In genomic region chr10:112689327-112689726, GRCh38 we compare ENCODE assay signal across 10 cellular contexts.
DNase-seq lines count a peak whose midpoint lies in the region; ATAC-seq and TF ChIP-seq lines count a peak whose summit lies in the region.
"Had no signal": no experiment of that assay in that cellular context is flagged by ENCODE, and none has a peak within 500 bp of the region (broad histone marks: within the 10 kb centered on the region; RNA-seq: fewer than 3 reads in every experiment).

No MANE protein-coding gene starts in this region.

- H3K9me3 Mint-ChIP-seq in chondrocyte (ENCODE audit: low read depth), result no peaks in the 10 kb centered on the region

- peaks cover 2% of the 10 kb centered on the region for H3K36me3 Mint-ChIP-seq in chondrocyte (ENCODE audit: low read depth)

- peak; percentile 71 for TF ChIP-seq CTCF in chondrocyte (IDR thresholded peaks at IDR 0.05)

- no peak overlapping the region for H3K27ac Mint-ChIP-seq in chondrocyte (ENCODE audit: unreplicated experiment)

- no peaks in the 10 kb centered on the region for H3K4me1 Mint-ChIP-seq in chondrocyte (ENCODE audit: low read depth)

- no peak for ATAC-seq in HG02852 (IDR thresholded peaks at IDR 0.05; ENCODE audit: unreplicated experiment)
- ATAC-seq: esophagus mucosa had no signal

- DNase-seq in COLO668 (lab: John Stamatoyannopoulos, UW; ENCODE audit: unreplicated experiment), result peak; percentile 11
- DNase-seq in HT1080 (ENCODE audit: low read depth), result peak; percentile 6
- no peak for DNase-seq in chondrocyte (ENCODE audit: low spot score)
- DNase-seq in lung microvascular endothelial cell (ENCODE audit: low read depth in 2 of 2), result peak; percentile 35 to 51
- no peak for DNase-seq in COLO829 (ENCODE audit: low spot score)
- DNase-seq in NCI-H774 (lab: John Stamatoyannopoulos, UW), result no peak
- no peak for DNase-seq in NCI-H1092 treated with DMSO at 0.1 percent for 48 hours (lab: John Stamatoyannopoulos, UW)
- DNase-seq: activated T-cell treated with anti-CD3 and anti-CD28 coated beads, Interleukin-2, amount 50 U/mL, for 1 hour had no signal

- no peaks in the 10 kb centered on the region for H3K27me3 Mint-ChIP-seq in chondrocyte (ENCODE audit: low read depth)

- no peak overlapping the region for H3K4me3 Mint-ChIP-seq in chondrocyte (ENCODE audit: unreplicated experiment)

Comparison
In these comparisons a context has a peak if more than half of its experiments do, and no peak if none do; other contexts are left out.
1. DNase-seq: peak in COLO668 (single experiment), HT1080 (single experiment) and lung microvascular endothelial cell (2 of 2); none in chondrocyte (single experiment), COLO829 (single experiment), NCI-H774 (single experiment) and NCI-H1092 treated with DMSO at 0.1 percent for 48 hours (single experiment).